Comparison of ENCODE assay signal across 23 cellular contexts in genomic region chr17:9612016-9612415, GRCh38. TPM values are rescaled to one million over a fixed set of nuclear protein-coding genes. Genes with fewer than 3 reads are reported as not detected.
"Had no signal": no experiment of that assay in that cellular context is flagged by ENCODE, and none has a peak within 500 bp of the region (broad histone marks: within the 10 kb centered on the region; RNA-seq: fewer than 3 reads in every experiment).

No MANE protein-coding gene starts in this region.

- DNase-seq: activated CD4-positive, alpha-beta T cell treated with anti-CD3 and anti-CD28 coated beads, Interleukin-2, amount 10 ng/mL, durations not matched to agents 24 days and 14 days; activated CD4-positive, CD25-positive, alpha-beta regulatory T cell; activated CD8-positive, alpha-beta T cell treated with anti-CD3 and anti-CD28 coated beads, Interleukin-2, amount 10 ng/mL, durations not matched to agents 7 days and 5 days; activated naive CD4-positive, alpha-beta T cell treated with Interleukin-2 at 50 U/mL for 16 hours; activated naive CD8-positive, alpha-beta T cell treated with anti-CD3 and anti-CD28 coated beads, Interleukin-2, amount 10 ng/mL, durations not matched to agents 7 days and 5 days; activated T-cell treated with anti-CD3 and anti-CD28 coated beads, Interleukin-2, amount 50 U/mL, for 24 hours; body of pancreas; caudate nucleus; effector memory CD8-positive, alpha-beta T cell; foreskin melanocyte; hypothalamus; left ventricle myocardium superior; mucosa of descending colon; naive B cell; ovary; spleen; stimulated activated CD4-positive, alpha-beta T cell treated with anti-CD3 and anti-CD28 coated beads, Interleukin-4, amount 100 ng/mL, for 4 hours; stimulated activated naive B cell treated with anti-CD40 and anti-IgM and Interleukin-4, amounts not matched to agents 10 μg/mL and 1 μg/mL and 100 μg/mL, for 72 hours; upper lobe of left lung had no signal

- ATAC-seq: activated CD8-positive, alpha-beta T cell treated with anti-CD3 and anti-CD28 coated beads, Interleukin-2, amount 10 ng/mL, durations not matched to agents 7 days and 5 days; body of pancreas; effector memory CD8-positive, alpha-beta T cell; left ventricle myocardium superior; mucosa of descending colon; stimulated activated naive B cell treated with anti-CD40 and anti-IgM and Interleukin-4, amounts not matched to agents 10 μg/mL and 1 μg/mL and 100 μg/mL, for 72 hours had no signal

RNA-seq across cellular contexts. Expression of gene CFAP52, which starts 35.6 kb away (rescaled TPM):
- total RNA-seq: activated CD4-positive, alpha-beta T cell treated with anti-CD3 and anti-CD28 coated beads, Interleukin-2, amount 10 ng/mL, durations not matched to agents 24 days and 14 days; activated CD8-positive, alpha-beta T cell treated with anti-CD3 and anti-CD28 coated beads, Interleukin-2, amount 10 ng/mL, durations not matched to agents 7 days and 5 days; activated naive CD8-positive, alpha-beta T cell treated with anti-CD3 and anti-CD28 coated beads, Interleukin-2, amount 10 ng/mL, durations not matched to agents 7 days and 5 days; activated T-helper 2 cell treated with anti-CD3 and anti-CD28 coated beads, Interferon-gamma antibody, Interleukin-2, Interleukin-4, amounts not matched to agents 10 μg/mL and 5 μg/mL and 100 μg/mL, durations not matched to agents 14 hours and 24 hours and 36 hours; body of pancreas; dermis microvascular lymphatic vessel endothelial cell; left ventricle myocardium superior; mucosa of descending colon; pulmonary artery endothelial cell; spleen; thoracic aorta had no signal
